In the genomic region with DNA sequence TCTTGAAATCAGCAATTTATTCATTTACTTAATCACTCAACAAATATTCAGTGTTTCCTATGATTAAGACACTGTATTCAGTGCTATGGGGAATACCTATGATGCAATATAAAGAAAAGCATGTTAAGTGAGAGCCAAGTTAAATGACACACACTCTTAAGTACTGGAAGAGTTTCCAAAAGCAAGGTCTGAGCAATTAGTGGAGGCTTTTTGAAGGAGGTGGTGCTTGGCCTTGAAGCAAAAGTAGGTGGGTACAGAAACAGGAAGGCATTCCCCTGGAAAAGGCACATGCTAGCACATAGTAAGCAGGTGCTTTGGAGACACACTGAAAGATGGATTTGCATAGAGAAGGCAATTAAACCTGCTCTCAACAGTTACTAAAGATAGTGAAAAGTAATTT, we compare ENCODE assay signal across 10 cellular contexts. TPM values are rescaled to one million over a fixed set of nuclear protein-coding genes. Genes with fewer than 3 reads are reported as not detected.
DNase-seq lines count a peak whose midpoint lies in the region; ATAC-seq, FAIRE-seq and TF ChIP-seq lines count a peak whose summit lies in the region.
"Had no signal": no experiment of that assay in that cellular context is flagged by ENCODE, and none has a peak within 500 bp of the region (broad histone marks: within the 10 kb centered on the region; RNA-seq: fewer than 3 reads in every experiment).

No MANE protein-coding gene starts in this region.

- peak overlapping the region; percentile 62 for H3K4me2 ChIP-seq in keratinocyte (ENCODE audit: control insufficient read depth, extremely low read depth, insufficient read depth, low read depth, low read length)

- no peaks in the 10 kb centered on the region for H3K9me1 ChIP-seq in keratinocyte (ENCODE audit: control insufficient read depth, extremely low read depth, insufficient read depth, low read length)

- no peaks in the 10 kb centered on the region for H3K9me3 ChIP-seq in keratinocyte (ENCODE audit: control insufficient read depth, low read depth, low read length)

- TF ChIP-seq POLR2A in H54 (IDR thresholded peaks at IDR 0.05; ENCODE audit: low read depth, low read length): no peak

- DNase-seq in AG09319 (ENCODE audit: extremely low read depth, low read depth) (peak; percentile 81), HCEC 1CT (peak; percentile 98), keratinocyte (ENCODE audit: low read depth, low spot score) (peak; percentile 77), H54 (ENCODE audit: insufficient read length, low spot score) (no peak), HUDEP-2 (lab: John Stamatoyannopoulos, UW; ENCODE audit: unreplicated experiment in 76 of 76) (no peak), NCI-H1694 (lab: John Stamatoyannopoulos, UW) (no peak)
- DNase-seq in activated naive CD8-positive, alpha-beta T cell treated with anti-CD3 and anti-CD28 coated beads, Interleukin-2, amount 50 U/mL, for 24 hours: no peak
- DNase-seq: activated CD4-positive, alpha-beta T cell treated with anti-CD3 and anti-CD28 coated beads, Interleukin-2, amount 50 U/mL, for 1 hour; SIG-M5 had no signal

- H3K27me3 ChIP-seq in keratinocyte (ENCODE audit: control insufficient read depth, extremely low read depth, insufficient read depth, low read length): peaks cover 15% of the 10 kb centered on the region

- H3K9me3 Mint-ChIP-seq in activated naive CD8-positive, alpha-beta T cell treated with anti-CD3 and anti-CD28 coated beads, Interleukin-2, amount 50 U/mL, for 24 hours: no peaks in the 10 kb centered on the region

- no peak for TF ChIP-seq CTCF in AG09319 (IDR thresholded peaks at IDR 0.05; ENCODE audit: low read depth, low read length)
- no peak for TF ChIP-seq CTCF in keratinocyte (optimal IDR thresholded peaks at IDR 0.05 in 1 of 3, IDR thresholded peaks at IDR 0.05 in 1 of 3, conservative IDR thresholded peaks at IDR 0.05 in 1 of 3; ENCODE audit: extremely low read depth in 1 of 3, insufficient read depth in 2 of 3, low read length in 3 of 3)

- no peaks in the 10 kb centered on the region for H3K36me3 ChIP-seq in keratinocyte (ENCODE audit: control insufficient read depth in 2 of 2, extremely low read depth in 1 of 2, insufficient read depth in 2 of 2, low read length in 2 of 2)

- peak overlapping the region; percentile 15 for H3K27ac Mint-ChIP-seq in activated naive CD8-positive, alpha-beta T cell treated with anti-CD3 and anti-CD28 coated beads, Interleukin-2, amount 50 U/mL, for 24 hours

- H4K20me1 ChIP-seq in keratinocyte (ENCODE audit: control insufficient read depth, extremely low read depth, insufficient read depth, low read length): no peaks in the 10 kb centered on the region

- H3K9ac ChIP-seq in keratinocyte (ENCODE audit: control insufficient read depth, extremely low read depth, insufficient read depth, low read length): no peak overlapping the region

- peak; percentile 98 for FAIRE-seq in keratinocyte (lab: Jason Lieb, UNC)
- no peak for FAIRE-seq in H54 (lab: Jason Lieb, UNC)

- H3K4me1 Mint-ChIP-seq in activated naive CD8-positive, alpha-beta T cell treated with anti-CD3 and anti-CD28 coated beads, Interleukin-2, amount 50 U/mL, for 24 hours: peaks cover 40% of the 10 kb centered on the region

- H3K27ac ChIP-seq in keratinocyte (ENCODE audit: control insufficient read depth, insufficient read depth, low read length): peak overlapping the region; percentile 68

- H3K36me3 Mint-ChIP-seq in activated naive CD8-positive, alpha-beta T cell treated with anti-CD3 and anti-CD28 coated beads, Interleukin-2, amount 50 U/mL, for 24 hours (ENCODE audit: low read depth): no peaks in the 10 kb centered on the region

- H3K27me3 Mint-ChIP-seq in activated naive CD8-positive, alpha-beta T cell treated with anti-CD3 and anti-CD28 coated beads, Interleukin-2, amount 50 U/mL, for 24 hours: peaks cover 69% of the 10 kb centered on the region

- no peak overlapping the region for H2AFZ ChIP-seq in keratinocyte (ENCODE audit: control insufficient read depth, low read length)

- peak overlapping the region in 1 of 3 experiments; percentile 39 for H3K4me3 ChIP-seq in keratinocyte (ENCODE audit: control insufficient read depth in 2 of 3, extremely low read depth in 1 of 3, insufficient read depth in 2 of 3, low read depth in 1 of 3, low read length in 3 of 3)

- no peak overlapping the region for H3K4me3 Mint-ChIP-seq in activated naive CD8-positive, alpha-beta T cell treated with anti-CD3 and anti-CD28 coated beads, Interleukin-2, amount 50 U/mL, for 24 hours

- peak; percentile 65 for ATAC-seq in activated naive CD8-positive, alpha-beta T cell treated with anti-CD3 and anti-CD28 coated beads, Interleukin-2, amount 50 U/mL, for 24 hours
- no peak for ATAC-seq in GM18907 (IDR thresholded peaks at IDR 0.05; ENCODE audit: unreplicated experiment)

- dilution Hi-C loops in keratinocyte (cut with MboI; ENCODE audit: extremely low pct_ligation_motif_present, low sequenced_read_pairs): no loop called here

- peaks cover 24% of the 10 kb centered on the region for H3K4me1 ChIP-seq in keratinocyte (ENCODE audit: control insufficient read depth, extremely low read depth, insufficient read depth, low read length)

- no peaks in the 10 kb centered on the region for H3K79me2 ChIP-seq in keratinocyte (ENCODE audit: control insufficient read depth, insufficient read depth, low read length)

RNA-seq across cellular contexts. Expression of a gene that starts 4.0 kb away (rescaled TPM):
- 0.43 to 1.5 TPM (median 1.1 TPM) in 3 replicates for polyA plus RNA-seq in keratinocyte
- polyA plus RNA-seq in keratinocyte (2011; ENCODE audit: low read depth): 2.0 TPM
- 0.71 and 1.6 TPM in 2 replicates for polyA plus RNA-seq in keratinocyte (2011; cell fraction: cytosol; rRNA removed)
- polyA plus RNA-seq in keratinocyte (2011; cell fraction: nucleus; rRNA removed): 0.89 and 1.1 TPM in 2 replicates
- 0.26 and 2.3 TPM in 2 replicates for polyA plus RNA-seq in keratinocyte (2012; ENCODE audit: low replicate concordance)
- 0.38 to 0.99 TPM in 2 of 3 replicates, not detected in the other for polyA minus RNA-seq in keratinocyte
- not detected for polyA minus RNA-seq in keratinocyte (2011; cell fraction: cytosol; rRNA and poly(A)+ RNA removed)
- 0.21 and 0.39 TPM in 2 replicates for polyA minus RNA-seq in keratinocyte (2011; cell fraction: nucleus; rRNA and poly(A)+ RNA removed)

RNA-seq across cellular contexts. Expression of a gene that starts 16.6 kb away (rescaled TPM):
- polyA plus RNA-seq in keratinocyte: 25.7 to 37.8 TPM (median 28.2 TPM) in 3 replicates
- 14.8 TPM for polyA plus RNA-seq in keratinocyte (2011; ENCODE audit: low read depth)
- polyA plus RNA-seq in keratinocyte (2011; cell fraction: cytosol; rRNA removed): 9.4 and 20.8 TPM in 2 replicates
- polyA plus RNA-seq in keratinocyte (2011; cell fraction: nucleus; rRNA removed): 27.9 and 37.9 TPM in 2 replicates
- 10.8 and 20.6 TPM in 2 replicates for polyA plus RNA-seq in keratinocyte (2012; ENCODE audit: low replicate concordance)
- 37.3 to 79.4 TPM (median 47.9 TPM) in 3 replicates for polyA minus RNA-seq in keratinocyte
- polyA minus RNA-seq in keratinocyte (2011; cell fraction: cytosol; rRNA and poly(A)+ RNA removed): 28.0 TPM
- polyA minus RNA-seq in keratinocyte (2011; cell fraction: nucleus; rRNA and poly(A)+ RNA removed): 65.4 and 89.9 TPM in 2 replicates

Comparison
In these comparisons a context has a peak if more than half of its experiments do, and no peak if none do; other contexts are left out.
1. DNase-seq: peak in AG09319 (single experiment), HCEC 1CT (single experiment) and keratinocyte (single experiment); none in activated naive CD8-positive, alpha-beta T cell treated with anti-CD3 and anti-CD28 coated beads, Interleukin-2, amount 50 U/mL, for 24 hours (single experiment), H54 (single experiment), HUDEP-2 (0 of 76) and NCI-H1694 (single experiment).